ENCODE assay signal across 12 cellular contexts in genomic region chr3:102206506-102207145, GRCh38.
DNase-seq lines count a peak whose midpoint lies in the region; ATAC-seq, FAIRE-seq and TF ChIP-seq lines count a peak whose summit lies in the region.
"Had no signal": no experiment of that assay in that cellular context is flagged by ENCODE, and none has a peak within 500 bp of the region (broad histone marks: within the 10 kb centered on the region; RNA-seq: fewer than 3 reads in every experiment).

No MANE protein-coding gene starts in this region.

- H3K4me1 Mint-ChIP-seq in activated CD4-positive, alpha-beta T cell treated with anti-CD3 and anti-CD28 coated beads for 36 hours = no peaks in the 10 kb centered on the region
- H3K4me1 Mint-ChIP-seq: B cell had no signal

- TF ChIP-seq CTCF in H1 (IDR thresholded peaks at IDR 0.05; ENCODE audit: control extremely low read depth in 1 of 3, insufficient read depth in 1 of 3, low read depth in 1 of 3, low read length in 3 of 3) (no peak), vagina (IDR thresholded peaks at IDR 0.05) (no peak), GM20000 (IDR thresholded peaks at IDR 0.05; ENCODE audit: extremely low read depth, missing control alignments) (no peak)

- H3K4me3 ChIP-seq in H1 (ENCODE audit: extremely low read depth in 1 of 4, insufficient read depth in 2 of 4, low read depth in 3 of 4, low read length in 4 of 4) (no peak overlapping the region), vagina (no peak overlapping the region)

- no peaks in the 10 kb centered on the region for H3K79me1 ChIP-seq in H1 (ENCODE audit: low read depth, low read length)

- H3K23ac ChIP-seq in H1 (ENCODE audit: insufficient read length) = no peak overlapping the region

- no peak overlapping the region for H4K91ac ChIP-seq in H1 (replicated peaks; ENCODE audit: insufficient read length, low read length)

- H3K36me3 ChIP-seq in H1 (ENCODE audit: control insufficient read depth in 2 of 4, insufficient read depth in 4 of 4, low read length in 3 of 4) (no peaks in the 10 kb centered on the region), vagina (no peaks in the 10 kb centered on the region)

- H3K14ac ChIP-seq in H1 (ENCODE audit: insufficient read length) = no peak overlapping the region

- intact Hi-C loops in activated CD4-positive, alpha-beta T cell treated with anti-CD3 and anti-CD28 coated beads for 36 hours (cut with DNase I, micrococcal nuclease) = no loop called here
- intact Hi-C loops in vagina (cut with DNase I) = no loop called here

- DNase-seq in activated CD4-positive, alpha-beta T cell treated with anti-CD3 and anti-CD28 coated beads for 36 hours = peak; percentile 20
- no peak for DNase-seq in activated CD4-positive, alpha-beta T cell treated with anti-CD3 and anti-CD28 coated beads for 4 hours
- no peak for DNase-seq in H1 (ENCODE audit: low read depth in 1 of 2, low spot score in 2 of 2)
- DNase-seq in medulla oblongata (ENCODE audit: extremely low spot score) = peak; percentile 38
- no peak for DNase-seq in vagina (ENCODE audit: extremely low spot score in 2 of 2)
- DNase-seq in GM20000 (ENCODE audit: low spot score) = no peak
- DNase-seq: activated CD4-positive, CD25-positive, alpha-beta regulatory T cell; NCI-H446 had no signal

- CTCF ChIA-PET in activated CD4-positive, alpha-beta T cell treated with anti-CD3 and anti-CD28 coated beads for 36 hours (lab: Charles Lee) = no interaction called here
- CTCF ChIA-PET in H1 (lab: Charles Lee; ENCODE audit: partially characterized antibody) = interaction anchor here (3.1 kb wide), 1 partner anchor 22 kb away, joined by 8 read pairs; no protein-coding TSS in a partner anchor

- H3K27me3 ChIP-seq in H1 (replicated peaks in 1 of 4; ENCODE audit: control insufficient read depth in 3 of 4, extremely low read depth in 1 of 4, insufficient read depth in 3 of 4, low read length in 3 of 4) = no peaks in the 10 kb centered on the region
- H3K27me3 ChIP-seq in vagina = no peaks in the 10 kb centered on the region

- TF ChIP-seq EP300 in H1 (IDR thresholded peaks at IDR 0.05; ENCODE audit: borderline replicate concordance in 1 of 2, low read depth in 2 of 2, low read length in 2 of 2) = no peak

- no peak overlapping the region for H3K4ac ChIP-seq in H1 (replicated peaks; ENCODE audit: insufficient read length, low read depth, low read length)

- H2BK15ac ChIP-seq in H1 (ENCODE audit: low read length) = no peak overlapping the region

- no peak for ATAC-seq in activated CD4-positive, alpha-beta T cell treated with anti-CD3 and anti-CD28 coated beads for 36 hours
- no peak for ATAC-seq in GM21717 (IDR thresholded peaks at IDR 0.05; ENCODE audit: unreplicated experiment)
- ATAC-seq in GM19023 (IDR thresholded peaks at IDR 0.05; ENCODE audit: unreplicated experiment) = no peak

- H3K4me3 Mint-ChIP-seq in activated CD4-positive, alpha-beta T cell treated with anti-CD3 and anti-CD28 coated beads for 36 hours = no peak overlapping the region
- H3K4me3 Mint-ChIP-seq: B cell had no signal

- no peaks in the 10 kb centered on the region for H4K20me1 ChIP-seq in H1 (replicated peaks in 1 of 2; ENCODE audit: control insufficient read depth in 1 of 2, insufficient read depth in 2 of 2, low read length in 2 of 2)

- TF ChIP-seq POLR2A in H1 (IDR thresholded peaks at IDR 0.05; ENCODE audit: control extremely low read depth in 1 of 2, low read depth in 2 of 2, low read length in 2 of 2) (no peak), vagina (IDR thresholded peaks at IDR 0.05) (no peak)

- no peak overlapping the region for H3K27ac Mint-ChIP-seq in activated CD4-positive, alpha-beta T cell treated with anti-CD3 and anti-CD28 coated beads for 36 hours
- H3K27ac Mint-ChIP-seq: B cell had no signal

- H3K4me1 ChIP-seq in H1 (replicated peaks in 1 of 4; ENCODE audit: control insufficient read depth in 3 of 4, insufficient read depth in 4 of 4, low read length in 3 of 4) (peaks cover 0 to 10% (median 1%) of the 10 kb centered on the region in 4 experiments; a peak in 2 of 7 replicates), vagina (peaks cover 17% of the 10 kb centered on the region)

- H3K9me3 ChIP-seq in H1 (ENCODE audit: insufficient read depth in 2 of 2, low read depth in 1 of 2, low read length in 1 of 2) = 0 out of 4 replicates have a peak, but pooled peaks cover 0 to 3% of the 10 kb centered on the region in 2 experiments
- H3K9me3 ChIP-seq in vagina = no peaks in the 10 kb centered on the region

- H2BK5ac ChIP-seq in H1 (ENCODE audit: low read depth, low read length) = no peak overlapping the region

- no peak overlapping the region for H3K27ac ChIP-seq in H1 (ENCODE audit: low read depth, low read length)
- H3K27ac ChIP-seq in vagina = peak overlapping the region; percentile 22

- H3K23me2 ChIP-seq in H1 (ENCODE audit: low read depth, low read length) = no peaks in the 10 kb centered on the region

- H3K27me3 Mint-ChIP-seq in activated CD4-positive, alpha-beta T cell treated with anti-CD3 and anti-CD28 coated beads for 36 hours = no peaks in the 10 kb centered on the region
- H3K27me3 Mint-ChIP-seq: B cell had no signal

- no peak overlapping the region for H4K8ac ChIP-seq in H1 (ENCODE audit: extremely low read depth, insufficient read depth, low read length)

- no peak for TF ChIP-seq RAD21 in H1 (IDR thresholded peaks at IDR 0.05 in 1 of 2, conservative IDR thresholded peaks at IDR 0.05 in 1 of 2; ENCODE audit: low read depth in 2 of 2, low read length in 2 of 2)

- WGBS in H1 (ENCODE audit: extremely low coverage in 1 of 2, insufficient coverage in 1 of 2, insufficient read length in 1 of 2, insufficient replicate concordance in 2 of 2, low coverage in 1 of 2, low lambda C conversion rate in 2 of 2, missing lambda C conversion rate in 1 of 2), 2 experiments = 83% methylated on average over 4 of the region's 4 CpGs; no CpG with 5 or more reads in 1 of the 2 experiments

- H2BK12ac ChIP-seq in H1 (ENCODE audit: low read depth, low read length) = no peak overlapping the region

- no peak overlapping the region for H3K18ac ChIP-seq in H1 (ENCODE audit: extremely low read depth, low read length)

- H2AK5ac ChIP-seq in H1 (ENCODE audit: low read depth, low read length) = no peak overlapping the region

- no peak overlapping the region for H4K5ac ChIP-seq in H1 (ENCODE audit: insufficient read length, low read depth, low read length)

- H2BK20ac ChIP-seq in H1 (ENCODE audit: low read length) = no peak overlapping the region

- H2BK120ac ChIP-seq in H1 (replicated peaks; ENCODE audit: low read depth, low read length) = no peak overlapping the region

- no peaks in the 10 kb centered on the region for H3K79me2 ChIP-seq in H1 (ENCODE audit: control insufficient read depth in 1 of 2, insufficient read depth in 2 of 2, low read length in 2 of 2)

- H2AFZ ChIP-seq in H1 (ENCODE audit: low read length) = 0 out of 2 replicates have a peak overlapping the region, but pooled peaks have one; percentile 40

- peaks cover 4% of the 10 kb centered on the region for H3K9me3 Mint-ChIP-seq in activated CD4-positive, alpha-beta T cell treated with anti-CD3 and anti-CD28 coated beads for 36 hours (ENCODE audit: low read depth)

- FAIRE-seq in H1 (lab: Jason Lieb, UNC) = no peak
- FAIRE-seq: colon had no signal

- POLR2A ChIA-PET in activated CD4-positive, alpha-beta T cell treated with anti-CD3 and anti-CD28 coated beads for 36 hours (lab: Charles Lee) = no interaction called here
- POLR2A ChIA-PET in H1 (lab: Charles Lee; ENCODE audit: partially characterized antibody) = no interaction called here

- H3K36me3 Mint-ChIP-seq in activated CD4-positive, alpha-beta T cell treated with anti-CD3 and anti-CD28 coated beads for 36 hours (ENCODE audit: low read depth) = no peaks in the 10 kb centered on the region

- no peak overlapping the region; a peak in 1 of 4 replicates for H3K4me2 ChIP-seq in H1 (ENCODE audit: insufficient read depth in 1 of 2, low read depth in 2 of 2, low read length in 2 of 2)

- no peak overlapping the region for H3K9ac ChIP-seq in H1 (replicated peaks in 1 of 4; ENCODE audit: extremely low read depth in 1 of 4, low read depth in 3 of 4, low read length in 3 of 4)

- H3K56ac ChIP-seq in H1 (replicated peaks; ENCODE audit: insufficient read length, low read depth, low read length) = no peak overlapping the region

TF ChIP-seq in H1, 55 proteins besides CTCF, POLR2A, EP300 and RAD21 (continues in another document):
- TF ChIP-seq NANOG (IDR thresholded peaks at IDR 0.05; ENCODE audit: insufficient read depth, low read depth, low read length, poor library complexity, severe bottlenecking) = no peak
- no peak for TF ChIP-seq MAX (IDR thresholded peaks at IDR 0.05)
- no peak for TF ChIP-seq PHF8 (conservative IDR thresholded peaks at IDR 0.05; ENCODE audit: low read depth, low read length)
- no peak for TF ChIP-seq SIRT6 (IDR thresholded peaks at IDR 0.05; ENCODE audit: low read length)
- TF ChIP-seq USF2 (IDR thresholded peaks at IDR 0.05; ENCODE audit: low read length) = no peak
- no peak for TF ChIP-seq ATF2 (IDR thresholded peaks at IDR 0.05; ENCODE audit: low read length)
- no peak for TF ChIP-seq SP2 (IDR thresholded peaks at IDR 0.05; ENCODE audit: low read length)

Comparison
In these comparisons a context has a peak if more than half of its experiments do, and no peak if none do; other contexts are left out.
1. DNase-seq: peak in activated CD4-positive, alpha-beta T cell treated with anti-CD3 and anti-CD28 coated beads for 36 hours (single experiment) and medulla oblongata (single experiment); none in activated CD4-positive, alpha-beta T cell treated with anti-CD3 and anti-CD28 coated beads for 4 hours (0 of 2), H1 (0 of 2), vagina (0 of 2) and GM20000 (single experiment).